8 cellular contexts compared by ENCODE assay signal in genomic region chr9:112065781-112066606, GRCh38.
DNase-seq lines count a peak whose midpoint lies in the region; ATAC-seq, FAIRE-seq and TF ChIP-seq lines count a peak whose summit lies in the region.
"Had no signal": no experiment of that assay in that cellular context is flagged by ENCODE, and none has a peak within 500 bp of the region (broad histone marks: within the 10 kb centered on the region; RNA-seq: fewer than 3 reads in every experiment).

No MANE protein-coding gene starts in this region.

- peak overlapping the region; percentile 74 for H3K27ac ChIP-seq in keratinocyte (ENCODE audit: control insufficient read depth, insufficient read depth, low read length)
- peak overlapping the region; percentile 79 to 82 (median 81) for H3K27ac ChIP-seq in transverse colon

- peak; percentile 13 for FAIRE-seq in keratinocyte (lab: Jason Lieb, UNC)

- no peaks in the 10 kb centered on the region for H3K9me3 Mint-ChIP-seq in IgD-negative memory B cell
- H3K9me3 Mint-ChIP-seq: activated naive CD8-positive, alpha-beta T cell treated with anti-CD3 and anti-CD28 coated beads, Interleukin-2, amount 10 ng/mL, durations not matched to agents 7 days and 5 days had no signal

- H3K9me1 ChIP-seq in keratinocyte (ENCODE audit: control insufficient read depth, extremely low read depth, insufficient read depth, low read length): no peaks in the 10 kb centered on the region

- H3K4me1 Mint-ChIP-seq in IgD-negative memory B cell: peaks cover 26 to 28% (median 27%) of the 10 kb centered on the region in 3 donors

- no peak overlapping the region for H2AFZ ChIP-seq in keratinocyte (ENCODE audit: control insufficient read depth, low read length)

- H3K79me2 ChIP-seq in keratinocyte (ENCODE audit: control insufficient read depth, insufficient read depth, low read length): no peaks in the 10 kb centered on the region

- H3K36me3 ChIP-seq in keratinocyte (ENCODE audit: control insufficient read depth in 2 of 2, extremely low read depth in 1 of 2, insufficient read depth in 2 of 2, low read length in 2 of 2) (no peaks in the 10 kb centered on the region), transverse colon (no peaks in the 10 kb centered on the region)

- DNase-seq in amniotic epithelial cell (ENCODE audit: low read depth) (peak; percentile 63), keratinocyte (ENCODE audit: low read depth, low spot score) (peak; percentile 85), transverse colon (peak; percentile 81), NCI-H82 (lab: John Stamatoyannopoulos, UW) (no peak)
- DNase-seq: activated naive CD8-positive, alpha-beta T cell treated with anti-CD3 and anti-CD28 coated beads, Interleukin-2, amount 10 ng/mL, durations not matched to agents 7 days and 5 days had no signal

- intact Hi-C loops in transverse colon (cut with DNase I; ENCODE audit: low total_unique reads): no loop called here

- H3K4me3 Mint-ChIP-seq in IgD-negative memory B cell: no peak overlapping the region
- H3K4me3 Mint-ChIP-seq: activated naive CD8-positive, alpha-beta T cell treated with anti-CD3 and anti-CD28 coated beads, Interleukin-2, amount 10 ng/mL, durations not matched to agents 7 days and 5 days had no signal

- no peaks in the 10 kb centered on the region for H3K9me3 ChIP-seq in keratinocyte (ENCODE audit: control insufficient read depth, low read depth, low read length)
- H3K9me3 ChIP-seq in transverse colon: no peaks in the 10 kb centered on the region

- H3K27me3 ChIP-seq in keratinocyte (ENCODE audit: control insufficient read depth, extremely low read depth, insufficient read depth, low read length) (no peaks in the 10 kb centered on the region), transverse colon (no peaks in the 10 kb centered on the region)

- no peaks in the 10 kb centered on the region for H4K20me1 ChIP-seq in keratinocyte (ENCODE audit: control insufficient read depth, extremely low read depth, insufficient read depth, low read length)

- no peak for TF ChIP-seq EP300 in transverse colon (IDR thresholded peaks at IDR 0.05; ENCODE audit: low read depth)

- 53 to 70% methylated on average over 11 to 14 of the region's 14 CpGs for WGBS in transverse colon (ENCODE audit: low coverage in 1 of 2), 2 donors

- H3K4me3 ChIP-seq in keratinocyte (ENCODE audit: control insufficient read depth in 2 of 3, extremely low read depth in 1 of 3, insufficient read depth in 2 of 3, low read depth in 1 of 3, low read length in 3 of 3) (no peak overlapping the region), transverse colon (no peak overlapping the region)

- H3K27ac Mint-ChIP-seq in IgD-negative memory B cell: peak overlapping the region in 2 of 3 donors; percentile 31 to 81
- H3K27ac Mint-ChIP-seq: activated naive CD8-positive, alpha-beta T cell treated with anti-CD3 and anti-CD28 coated beads, Interleukin-2, amount 10 ng/mL, durations not matched to agents 7 days and 5 days had no signal

- H3K9ac ChIP-seq in keratinocyte (ENCODE audit: control insufficient read depth, extremely low read depth, insufficient read depth, low read length): peak overlapping the region; percentile 2

- ATAC-seq in GM19023 (IDR thresholded peaks at IDR 0.05; ENCODE audit: unreplicated experiment): no peak
- no peak for ATAC-seq in HG03354 (IDR thresholded peaks at IDR 0.05; ENCODE audit: poor library complexity, severe bottlenecking, unreplicated experiment)

- peak overlapping the region; percentile 58 for H3K4me2 ChIP-seq in keratinocyte (ENCODE audit: control insufficient read depth, extremely low read depth, insufficient read depth, low read depth, low read length)

- H3K36me3 Mint-ChIP-seq in IgD-negative memory B cell: peaks cover 2% of the 10 kb centered on the region

- TF ChIP-seq POLR2A in transverse colon (IDR thresholded peaks at IDR 0.05): peak; percentile 26

- H3K4me1 ChIP-seq in keratinocyte (ENCODE audit: control insufficient read depth, extremely low read depth, insufficient read depth, low read length) (peaks cover 33% of the 10 kb centered on the region), transverse colon (peaks cover 6 to 61% (median 37%) of the 10 kb centered on the region in 4 donors)

- in situ Hi-C loops in transverse colon (cut with MboI; ENCODE audit: low pct_ligation_motif_present in 1 of 4, low pct_unique_long_range_greater_than_20kb in 1 of 4, low sequenced_read_pairs in 3 of 4): loop anchor here in 1 of 4 donors (25.0 kb wide), 2 partner anchors 179 to 454 kb away; partner anchors contain the start of gene UGCG

- no peaks in the 10 kb centered on the region for H3K27me3 Mint-ChIP-seq in IgD-negative memory B cell
- H3K27me3 Mint-ChIP-seq: activated naive CD8-positive, alpha-beta T cell treated with anti-CD3 and anti-CD28 coated beads, Interleukin-2, amount 10 ng/mL, durations not matched to agents 7 days and 5 days had no signal

- TF ChIP-seq CTCF in keratinocyte (optimal IDR thresholded peaks at IDR 0.05 in 1 of 3, IDR thresholded peaks at IDR 0.05 in 1 of 3, conservative IDR thresholded peaks at IDR 0.05 in 1 of 3; ENCODE audit: extremely low read depth in 1 of 3, insufficient read depth in 2 of 3, low read length in 3 of 3) (no peak), transverse colon (IDR thresholded peaks at IDR 0.05) (peak in 1 of 5 experiments; percentile 13)

- dilution Hi-C loops in keratinocyte (cut with MboI; ENCODE audit: extremely low pct_ligation_motif_present, low sequenced_read_pairs): no loop called here
